Comparison of ENCODE assay signal across 15 cellular contexts in genomic region chr16:53884748-53885147, GRCh38.
"Had no signal": no experiment of that assay in that cellular context is flagged by ENCODE, and none has a peak within 500 bp of the region (broad histone marks: within the 10 kb centered on the region; RNA-seq: fewer than 3 reads in every experiment).

No MANE protein-coding gene starts in this region.

- DNase-seq: colonic mucosa; dermis blood vessel endothelial cell; esophagus squamous epithelium; foreskin keratinocyte; immature natural killer cell; kidney; left cardiac atrium; mesendoderm; naive thymus-derived CD4-positive, alpha-beta T cell; posterior cingulate gyrus; stimulated activated naive CD4-positive, alpha-beta T cell treated with Interleukin-2 at 50 U/mL for 16 hours; trophoblast cell had no signal

- H3K4me3 Mint-ChIP-seq: immature natural killer cell; naive thymus-derived CD4-positive, alpha-beta T cell had no signal

- H3K36me3 ChIP-seq: colonic mucosa had no signal

- H3K9me3 Mint-ChIP-seq: immature natural killer cell had no signal

- H3K27me3 ChIP-seq: colonic mucosa, esophagus squamous epithelium, foreskin keratinocyte, neutrophil had no signal

- H3K4me1 ChIP-seq: colonic mucosa had no signal

- H3K4me1 Mint-ChIP-seq: immature natural killer cell had no signal

- H3K9me3 ChIP-seq: colonic mucosa, esophagus squamous epithelium, neutrophil had no signal

- ATAC-seq: foreskin keratinocyte; left cardiac atrium; naive thymus-derived CD4-positive, alpha-beta T cell; sciatic nerve had no signal

- H3K27ac Mint-ChIP-seq: naive thymus-derived CD4-positive, alpha-beta T cell had no signal

- H3K27ac ChIP-seq: colonic mucosa, esophagus squamous epithelium, foreskin keratinocyte, neutrophil, skin epidermis had no signal

- H3K4me3 ChIP-seq: colonic mucosa, esophagus squamous epithelium, skin epidermis had no signal

- H3K27me3 Mint-ChIP-seq: naive thymus-derived CD4-positive, alpha-beta T cell had no signal
